26 cellular contexts compared by ENCODE assay signal in genomic region chr14:100905166-100905565, GRCh38. TPM values are rescaled to one million over a fixed set of nuclear protein-coding genes. Genes with fewer than 3 reads are reported as not detected.
DNase-seq lines count a peak whose midpoint lies in the region; TF ChIP-seq lines count a peak whose summit lies in the region.
"Had no signal": no experiment of that assay in that cellular context is flagged by ENCODE, and none has a peak within 500 bp of the region (broad histone marks: within the 10 kb centered on the region; RNA-seq: fewer than 3 reads in every experiment).

No MANE protein-coding gene starts in this region.

- no peak for TF ChIP-seq CTCF in endothelial cell (IDR thresholded peaks at IDR 0.05; ENCODE audit: unreplicated experiment)
- no peak for TF ChIP-seq CTCF in nephron (IDR thresholded peaks at IDR 0.05; ENCODE audit: unreplicated experiment in 3 of 3)
- no peak for TF ChIP-seq CTCF in type B pancreatic cell (conservative IDR thresholded peaks at IDR 0.05)
- TF ChIP-seq CTCF in dorsolateral prefrontal cortex (IDR thresholded peaks at IDR 0.05 in 54 of 56, conservative IDR thresholded peaks at IDR 0.05 in 2 of 56; ENCODE audit: low read depth in 1 of 56, partially characterized antibody in 56 of 56), result no peak

- no peak overlapping the region for H3K4me2 ChIP-seq in GM23248 (ENCODE audit: unreplicated experiment)

- H3K27ac Mint-ChIP-seq in activated T-cell treated with anti-CD3 and anti-CD28 coated beads, Interleukin-2, amount 50 U/mL, for 24 hours, result no peak overlapping the region
- no peak overlapping the region for H3K27ac Mint-ChIP-seq in endothelial cell (ENCODE audit: unreplicated experiment)
- peak overlapping the region in 2 of 3 experiments; percentile 42 to 67 for H3K27ac Mint-ChIP-seq in nephron
- H3K27ac Mint-ChIP-seq in type B pancreatic cell, result no peak overlapping the region
- no peak overlapping the region for H3K27ac Mint-ChIP-seq in activated CD4-positive, alpha-beta T cell treated with anti-CD3 and anti-CD28 coated beads, Interleukin-2, amount 10 ng/mL, durations not matched to agents 24 days and 14 days
- H3K27ac Mint-ChIP-seq: activated CD4-positive, alpha-beta T cell treated with anti-CD3 and anti-CD28 coated beads, Interleukin-2, amount 10 ng/mL, durations not matched to agents 7 days and 5 days; activated naive CD8-positive, alpha-beta T cell treated with anti-CD3 and anti-CD28 coated beads, Interleukin-2, amount 50 U/mL, for 24 hours had no signal

- peaks cover 15% of the 10 kb centered on the region for H3K36me3 ChIP-seq in GM23248 (ENCODE audit: low read depth)
- H3K36me3 ChIP-seq: heart left ventricle had no signal

- H3K27ac ChIP-seq in dorsolateral prefrontal cortex (no peak overlapping the region), GM23248 (no peak overlapping the region)
- H3K27ac ChIP-seq: heart left ventricle, RWPE1, SK-N-MC, VCaP had no signal

- H3K27me3 ChIP-seq in dorsolateral prefrontal cortex, result peaks cover 0 to 80% (median 31%) of the 10 kb centered on the region in 45 donors
- peaks cover 9% of the 10 kb centered on the region for H3K27me3 ChIP-seq in GM23248 (replicated peaks; ENCODE audit: insufficient read depth)

- DNase-seq in activated T-cell treated with anti-CD3 and anti-CD28 coated beads, Interleukin-2, amount 50 U/mL, for 24 hours, result peak; percentile 9
- DNase-seq in activated T-cell treated with anti-CD3 and anti-CD28 coated beads, Interleukin-2, amount 50 U/mL, for 1 hour, result no peak
- DNase-seq in endothelial cell (ENCODE audit: low spot score), result no peak
- DNase-seq in type B pancreatic cell (ENCODE audit: extremely low spot score, unreplicated experiment), result no peak
- no peak for DNase-seq in activated CD4-positive, alpha-beta T cell treated with anti-CD3 and anti-CD28 coated beads, Interleukin-2, amount 10 ng/mL, durations not matched to agents 24 days and 14 days
- DNase-seq in dorsolateral prefrontal cortex, result no peak
- no peak for DNase-seq in GM23248
- DNase-seq: activated CD4-positive, alpha-beta T cell treated with anti-CD3 and anti-CD28 coated beads, Interleukin-2, amount 10 ng/mL, durations not matched to agents 7 days and 5 days; activated naive CD8-positive, alpha-beta T cell treated with anti-CD3 and anti-CD28 coated beads, Interleukin-2, amount 50 U/mL, for 24 hours; GF-D8; heart left ventricle; left ventricle myocardium superior; mucosa of descending colon; NCI-H1105; NCI-H2029; NCI-H2227 treated with DMSO at 0.1 percent for 48 hours; NCI-H748 treated with DMSO at 0.1 percent for 48 hours; small intestine had no signal

- in situ Hi-C loops in GM23248 (cut with MboI), result no loop called here

- H4K20me1 ChIP-seq in GM23248 (ENCODE audit: insufficient read depth), result no peaks in the 10 kb centered on the region

- peaks cover 23% of the 10 kb centered on the region for H3F3A ChIP-seq in GM23248 (ENCODE audit: insufficient read depth)

- no peaks in the 10 kb centered on the region for H3K9me3 Mint-ChIP-seq in activated T-cell treated with anti-CD3 and anti-CD28 coated beads, Interleukin-2, amount 50 U/mL, for 24 hours
- H3K9me3 Mint-ChIP-seq in endothelial cell (ENCODE audit: unreplicated experiment) (peaks cover 4% of the 10 kb centered on the region), nephron (no peaks in the 10 kb centered on the region), type B pancreatic cell (no peaks in the 10 kb centered on the region)
- H3K9me3 Mint-ChIP-seq in activated CD4-positive, alpha-beta T cell treated with anti-CD3 and anti-CD28 coated beads, Interleukin-2, amount 10 ng/mL, durations not matched to agents 24 days and 14 days, result no peaks in the 10 kb centered on the region
- H3K9me3 Mint-ChIP-seq: activated CD4-positive, alpha-beta T cell treated with anti-CD3 and anti-CD28 coated beads, Interleukin-2, amount 10 ng/mL, durations not matched to agents 7 days and 5 days; activated naive CD8-positive, alpha-beta T cell treated with anti-CD3 and anti-CD28 coated beads, Interleukin-2, amount 50 U/mL, for 24 hours had no signal

- H3K4me1 ChIP-seq in GM23248 (ENCODE audit: insufficient read depth), result no peaks in the 10 kb centered on the region

- no peaks in the 10 kb centered on the region for H3K9me2 ChIP-seq in GM23248 (ENCODE audit: insufficient read depth)

- 84 to 85% methylated on average over 8 to 12 of the region's 12 CpGs for WGBS in GM23248 (ENCODE audit: low coverage in 1 of 2, low lambda C conversion rate in 2 of 2, missing lambda C conversion rate in 2 of 2), 2 experiments

- no peak overlapping the region for H3K9ac ChIP-seq in GM23248

- H3K36me3 Mint-ChIP-seq in activated T-cell treated with anti-CD3 and anti-CD28 coated beads, Interleukin-2, amount 50 U/mL, for 24 hours (ENCODE audit: low read depth), result no peaks in the 10 kb centered on the region
- H3K36me3 Mint-ChIP-seq in endothelial cell (ENCODE audit: low read depth, unreplicated experiment) (peaks cover 6% of the 10 kb centered on the region), nephron (ENCODE audit: low read depth) (no peaks in the 10 kb centered on the region), type B pancreatic cell (no peaks in the 10 kb centered on the region)
- H3K36me3 Mint-ChIP-seq in activated CD4-positive, alpha-beta T cell treated with anti-CD3 and anti-CD28 coated beads, Interleukin-2, amount 10 ng/mL, durations not matched to agents 24 days and 14 days (ENCODE audit: low read depth), result no peaks in the 10 kb centered on the region

- no peak overlapping the region for H2AFZ ChIP-seq in GM23248

- H3K4me3 ChIP-seq in dorsolateral prefrontal cortex (no peak overlapping the region), GM23248 (no peak overlapping the region)
- H3K4me3 ChIP-seq: heart left ventricle, mucosa of descending colon, SK-N-MC had no signal

- no peaks in the 10 kb centered on the region; the same call in 1 of the 2 replicates for H3K79me2 ChIP-seq in GM23248 (ENCODE audit: insufficient read depth)

- no peaks in the 10 kb centered on the region for H3K4me1 Mint-ChIP-seq in activated T-cell treated with anti-CD3 and anti-CD28 coated beads, Interleukin-2, amount 50 U/mL, for 24 hours (ENCODE audit: low read depth)
- H3K4me1 Mint-ChIP-seq in endothelial cell (ENCODE audit: unreplicated experiment) (peaks cover 11% of the 10 kb centered on the region), nephron (peaks cover 63% of the 10 kb centered on the region), type B pancreatic cell (ENCODE audit: unreplicated experiment) (peaks cover 32% of the 10 kb centered on the region)
- no peaks in the 10 kb centered on the region for H3K4me1 Mint-ChIP-seq in activated CD4-positive, alpha-beta T cell treated with anti-CD3 and anti-CD28 coated beads, Interleukin-2, amount 10 ng/mL, durations not matched to agents 24 days and 14 days
- H3K4me1 Mint-ChIP-seq: activated CD4-positive, alpha-beta T cell treated with anti-CD3 and anti-CD28 coated beads, Interleukin-2, amount 10 ng/mL, durations not matched to agents 7 days and 5 days; activated naive CD8-positive, alpha-beta T cell treated with anti-CD3 and anti-CD28 coated beads, Interleukin-2, amount 50 U/mL, for 24 hours had no signal

- no peaks in the 10 kb centered on the region for H3K9me3 ChIP-seq in GM23248 (ENCODE audit: low read depth)
- H3K9me3 ChIP-seq: mucosa of descending colon had no signal

- H3K27me3 Mint-ChIP-seq in activated T-cell treated with anti-CD3 and anti-CD28 coated beads, Interleukin-2, amount 50 U/mL, for 24 hours, result peaks cover 62% of the 10 kb centered on the region
- H3K27me3 Mint-ChIP-seq in endothelial cell (ENCODE audit: unreplicated experiment) (peaks cover 5% of the 10 kb centered on the region), nephron (ENCODE audit: low read depth) (peaks cover 68% of the 10 kb centered on the region), type B pancreatic cell (peaks cover 76% of the 10 kb centered on the region)
- H3K27me3 Mint-ChIP-seq in activated CD4-positive, alpha-beta T cell treated with anti-CD3 and anti-CD28 coated beads, Interleukin-2, amount 10 ng/mL, durations not matched to agents 24 days and 14 days, result peaks cover 29% of the 10 kb centered on the region

- intact Hi-C loops in activated CD4-positive, alpha-beta T cell treated with anti-CD3 and anti-CD28 coated beads, Interleukin-2, amount 10 ng/mL, durations not matched to agents 24 days and 14 days (cut with micrococcal nuclease), result no loop called here
- intact Hi-C loops in dorsolateral prefrontal cortex (cut with DNase I), result loop anchor here in 1 of 2 donors (10.0 kb wide), 1 partner anchor 490 kb away; no protein-coding TSS in a partner anchor

- no peak overlapping the region for H3K4me3 Mint-ChIP-seq in activated T-cell treated with anti-CD3 and anti-CD28 coated beads, Interleukin-2, amount 50 U/mL, for 24 hours
- H3K4me3 Mint-ChIP-seq in endothelial cell (ENCODE audit: unreplicated experiment) (peak overlapping the region; percentile 72), nephron (peak overlapping the region; percentile 76 to 87 (median 82)), type B pancreatic cell (peak overlapping the region; percentile 74)
- H3K4me3 Mint-ChIP-seq in activated CD4-positive, alpha-beta T cell treated with anti-CD3 and anti-CD28 coated beads, Interleukin-2, amount 10 ng/mL, durations not matched to agents 24 days and 14 days, result no peak overlapping the region
- H3K4me3 Mint-ChIP-seq: activated CD4-positive, alpha-beta T cell treated with anti-CD3 and anti-CD28 coated beads, Interleukin-2, amount 10 ng/mL, durations not matched to agents 7 days and 5 days; activated naive CD8-positive, alpha-beta T cell treated with anti-CD3 and anti-CD28 coated beads, Interleukin-2, amount 50 U/mL, for 24 hours had no signal

RNA-seq across cellular contexts. Expression of gene RTL1, which starts 1.6 kb away (rescaled TPM):
- total RNA-seq in endothelial cell (ENCODE audit: unreplicated experiment) (0.18 TPM), type B pancreatic cell (ENCODE audit: low replicate concordance) (1.5 and 5.4 TPM in 2 replicates), dorsolateral prefrontal cortex (under 1 TPM in 83 of 120 experiments, not detected in 37; 0.08 to 0.47 (median 0.18) TPM)
- not detected in 2 replicates for total RNA-seq in activated CD4-positive, alpha-beta T cell treated with anti-CD3 and anti-CD28 coated beads, Interleukin-2, amount 10 ng/mL, durations not matched to agents 24 days and 14 days
- total RNA-seq in GM23248 (2014; rRNA removed; shearing (Covaris generic)), result not detected in 2 replicates
- polyA plus RNA-seq in GM23248 (2016; fragmentation: Nextera tagmentation; extraction: Ambion mirVana), result 0.19 and 0.36 TPM in 2 replicates
- total RNA-seq: activated CD4-positive, alpha-beta T cell treated with anti-CD3 and anti-CD28 coated beads, Interleukin-2, amount 10 ng/mL, durations not matched to agents 7 days and 5 days; fibroblast of villous mesenchyme; heart left ventricle; left ventricle myocardium superior; mucosa of descending colon; pulmonary artery endothelial cell; T-helper 2 cell treated with Interferon-gamma antibody and Interleukin-4, amounts not matched to agents 100 ng/mL and 5 ng/mL, for 36 hours had no signal
- polyA plus RNA-seq: BJ, heart left ventricle, small intestine had no signal

Comparison
In these comparisons a context has a peak if more than half of its experiments do, and no peak if none do; other contexts are left out.
1. H3K27ac Mint-ChIP-seq: peak in nephron (2 of 3); none in activated T-cell treated with anti-CD3 and anti-CD28 coated beads, Interleukin-2, amount 50 U/mL, for 24 hours (single experiment), endothelial cell (single experiment), type B pancreatic cell (single experiment) and activated CD4-positive, alpha-beta T cell treated with anti-CD3 and anti-CD28 coated beads, Interleukin-2, amount 10 ng/mL, durations not matched to agents 24 days and 14 days (single experiment).
2. H3K4me3 Mint-ChIP-seq: peak in endothelial cell (single experiment), nephron (3 of 3) and type B pancreatic cell (single experiment); none in activated T-cell treated with anti-CD3 and anti-CD28 coated beads, Interleukin-2, amount 50 U/mL, for 24 hours (single experiment) and activated CD4-positive, alpha-beta T cell treated with anti-CD3 and anti-CD28 coated beads, Interleukin-2, amount 10 ng/mL, durations not matched to agents 24 days and 14 days (single experiment).